In the genomic region with DNA sequence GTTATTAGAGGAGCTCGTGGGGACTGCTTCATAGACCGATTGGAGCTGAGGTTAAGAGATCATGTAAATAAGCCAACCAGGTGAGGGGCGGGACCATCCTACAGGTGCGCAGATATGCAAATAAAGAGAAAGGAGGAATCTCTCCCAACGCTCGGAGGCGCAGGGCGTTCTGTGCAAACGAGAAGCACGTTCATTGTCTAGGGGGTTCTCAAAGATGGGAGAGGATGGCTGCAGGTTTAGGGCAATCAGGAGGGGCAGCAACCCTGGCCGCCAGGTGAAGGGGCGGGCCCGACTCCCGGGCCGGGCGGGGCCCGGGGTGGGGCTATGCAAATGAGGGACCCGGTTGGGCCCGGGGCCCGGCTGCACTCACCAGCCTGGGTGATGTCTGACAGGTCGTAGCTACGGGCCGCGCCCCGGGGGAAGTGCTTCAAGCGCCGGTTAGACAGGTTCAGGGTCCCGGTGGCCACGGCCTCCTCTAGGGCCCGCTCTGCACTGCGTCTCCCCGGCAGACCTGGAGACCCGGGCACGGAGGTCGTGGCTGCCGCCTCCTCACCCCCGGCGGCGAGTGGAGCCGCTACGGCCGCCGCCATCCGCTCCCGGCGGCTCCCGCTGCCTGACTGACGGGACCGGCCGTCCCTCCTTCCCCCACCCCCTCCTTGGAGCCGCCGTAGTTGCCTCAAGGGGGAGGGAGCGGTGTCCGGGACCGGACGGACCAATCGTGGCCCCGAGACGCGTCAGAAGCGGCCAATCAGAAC, we compare ENCODE assay signal across 8 cellular contexts. TPM values are rescaled to one million over a fixed set of nuclear protein-coding genes. Genes with fewer than 3 reads are reported as not detected.
DNase-seq lines count a peak whose midpoint lies in the region; ATAC-seq and TF ChIP-seq lines count a peak whose summit lies in the region.

A gene with protein sequence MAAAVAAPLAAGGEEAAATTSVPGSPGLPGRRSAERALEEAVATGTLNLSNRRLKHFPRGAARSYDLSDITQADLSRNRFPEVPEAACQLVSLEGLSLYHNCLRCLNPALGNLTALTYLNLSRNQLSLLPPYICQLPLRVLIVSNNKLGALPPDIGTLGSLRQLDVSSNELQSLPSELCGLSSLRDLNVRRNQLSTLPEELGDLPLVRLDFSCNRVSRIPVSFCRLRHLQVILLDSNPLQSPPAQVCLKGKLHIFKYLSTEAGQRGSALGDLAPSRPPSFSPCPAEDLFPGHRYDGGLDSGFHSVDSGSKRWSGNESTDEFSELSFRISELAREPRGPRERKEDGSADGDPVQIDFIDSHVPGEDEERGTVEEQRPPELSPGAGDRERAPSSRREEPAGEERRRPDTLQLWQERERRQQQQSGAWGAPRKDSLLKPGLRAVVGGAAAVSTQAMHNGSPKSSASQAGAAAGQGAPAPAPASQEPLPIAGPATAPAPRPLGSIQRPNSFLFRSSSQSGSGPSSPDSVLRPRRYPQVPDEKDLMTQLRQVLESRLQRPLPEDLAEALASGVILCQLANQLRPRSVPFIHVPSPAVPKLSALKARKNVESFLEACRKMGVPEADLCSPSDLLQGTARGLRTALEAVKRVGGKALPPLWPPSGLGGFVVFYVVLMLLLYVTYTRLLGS (minus strand): TSS at position 619 of the 755 bp plus-strand sequence. CDS start 29 bp downstream, at position 590.

- peak within 1 kb of the TSS; percentile 97 to 98 for H3K27ac ChIP-seq in liver (ENCODE audit: low read depth in 1 of 2, low read length in 2 of 2)

- H3K27me3 Mint-ChIP-seq in WTC11 (ENCODE audit: low read depth): peaks cover 23% of the 10 kb centered on the region

- POLR2A ChIA-PET in WTC11 (lab: Charles Lee): interaction anchor here (0.6 to 3.9 kb wide), 28 partner anchors 9 to 305 kb away, joined by 3 to 60 read pairs (median 5); partner anchors contain the start of genes AGFG2, EPHB4, GNB2 and MOSPD3

- under 1% methylated on average over 61 of the region's 61 CpGs for whole genome bisulfite sequencing in liver

- TF ChIP-seq CTCF in WTC11 (IDR thresholded peaks at IDR 0.05) (no peak), choroid plexus epithelial cell (conservative IDR thresholded peaks at IDR 0.05; ENCODE audit: low read depth, low read length) (no peak), liver (IDR thresholded peaks at IDR 0.05; ENCODE audit: low read depth, low read length, missing input control) (no peak)

- peaks cover 41% of the 10 kb centered on the region for H3K4me1 Mint-ChIP-seq in WTC11

- no peaks in the 10 kb centered on the region for H3K9me3 Mint-ChIP-seq in WTC11

- TF ChIP-seq RAD21 in liver (IDR thresholded peaks at IDR 0.05): peak in 1 of 2 donors; percentile 15

- DNase-seq in EL: peak; percentile 45
- peak; percentile 15 for DNase-seq in MG63
- peak; percentile 74 for DNase-seq in WTC11 (ENCODE audit: low spot score)
- DNase-seq in choroid plexus epithelial cell (ENCODE audit: low read depth): peak; percentile 32
- peak; percentile 56 to 85 (median 73) for DNase-seq in stimulated activated naive CD4-positive, alpha-beta T cell (lab: John Stamatoyannopoulos, UW)
- DNase-seq in SIG-M5 treated with dmso at 0.1 percent for 504 hours (lab: John Stamatoyannopoulos, UW; ENCODE audit: unreplicated experiment): no peak

- peak within 1 kb of the TSS; percentile 100 for H3K27ac Mint-ChIP-seq in WTC11

- H3K9me3 ChIP-seq in MG63: no peaks in the 10 kb centered on the region
- H3K9me3 ChIP-seq in liver (ENCODE audit: control insufficient read depth in 4 of 4, low read length in 3 of 4): no peaks in the 10 kb centered on the region

- no peaks in the 10 kb centered on the region for H3K27me3 ChIP-seq in MG63
- H3K27me3 ChIP-seq in liver (ENCODE audit: control insufficient read depth in 4 of 4, insufficient read depth in 4 of 4, low read length in 3 of 4): no peaks in the 10 kb centered on the region

- CTCF ChIA-PET in WTC11 (lab: Charles Lee): interaction anchor here (0.6 to 5.2 kb wide), 42 partner anchors 9 to 380 kb away, joined by 3 to 67 read pairs (median 5); partner anchors contain the start of genes ACTL6B, AGFG2, EPHB4 and MOSPD3

- ATAC-seq in GM21576 (IDR thresholded peaks at IDR 0.05; ENCODE audit: unreplicated experiment) (peak; percentile 23), WTC11 (peak; percentile 12)

- peak within 1 kb of the TSS; percentile 99 for H3K4me3 Mint-ChIP-seq in WTC11

- no peaks in the 10 kb centered on the region for H3K36me3 Mint-ChIP-seq in WTC11

- H3K9ac ChIP-seq in liver (ENCODE audit: low read depth in 1 of 2, low read length in 2 of 2): peak within 1 kb of the TSS; percentile 63 to 76

- H3K36me3 ChIP-seq in MG63 (no peaks in the 10 kb centered on the region), liver (ENCODE audit: control insufficient read depth in 4 of 4, insufficient read depth in 3 of 4, low read depth in 1 of 4, low read length in 3 of 4) (peaks cover 7 to 17% (median 10%) of the 10 kb centered on the region in 4 donors)

- H3K4me1 ChIP-seq in liver (ENCODE audit: control insufficient read depth in 4 of 4, insufficient read depth in 4 of 4, low read length in 3 of 4): peaks cover 2 to 38% (median 23%) of the 10 kb centered on the region in 4 donors

- H3K4me3 ChIP-seq in MG63 (peak within 1 kb of the TSS; percentile 88), choroid plexus epithelial cell (ENCODE audit: low read depth, low read length) (peak within 1 kb of the TSS; percentile 95), liver (ENCODE audit: low read depth in 1 of 3, low read length in 3 of 3) (peak within 1 kb of the TSS; percentile 77 to 94 (median 85))

TF ChIP-seq in WTC11, 78 proteins besides CTCF, POLR2A, EP300 and RAD21 (continues in another document):
- TF ChIP-seq JUN (CRISPR knock-in tag; IDR thresholded peaks at IDR 0.05): peak; percentile 81; the same call in 1 of the 2 replicates
- TF ChIP-seq NR1H2 (CRISPR knock-in tag; IDR thresholded peaks at IDR 0.05): no peak
- TF ChIP-seq OVOL2 (CRISPR knock-in tag; IDR thresholded peaks at IDR 0.05; ENCODE audit: borderline replicate concordance): no peak
- TF ChIP-seq ATF1 (CRISPR knock-in tag; IDR thresholded peaks at IDR 0.05): 0 out of 2 replicates have a peak, but pooled peaks have one; percentile 61
- TF ChIP-seq, protein P1, sequence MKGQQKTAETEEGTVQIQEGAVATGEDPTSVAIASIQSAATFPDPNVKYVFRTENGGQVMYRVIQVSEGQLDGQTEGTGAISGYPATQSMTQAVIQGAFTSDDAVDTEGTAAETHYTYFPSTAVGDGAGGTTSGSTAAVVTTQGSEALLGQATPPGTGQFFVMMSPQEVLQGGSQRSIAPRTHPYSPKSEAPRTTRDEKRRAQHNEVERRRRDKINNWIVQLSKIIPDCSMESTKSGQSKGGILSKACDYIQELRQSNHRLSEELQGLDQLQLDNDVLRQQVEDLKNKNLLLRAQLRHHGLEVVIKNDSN (CRISPR knock-in tag; IDR thresholded peaks at IDR 0.05): peak; percentile 70
- no peak for TF ChIP-seq RORB (CRISPR knock-in tag; IDR thresholded peaks at IDR 0.05)
- peak; percentile 61; the same call in 1 of the 2 replicates for TF ChIP-seq TEAD1 (CRISPR knock-in tag; IDR thresholded peaks at IDR 0.05)
- TF ChIP-seq ZBTB21 (CRISPR knock-in tag; IDR thresholded peaks at IDR 0.05; ENCODE audit: borderline replicate concordance): no peak
- TF ChIP-seq, protein P2, sequence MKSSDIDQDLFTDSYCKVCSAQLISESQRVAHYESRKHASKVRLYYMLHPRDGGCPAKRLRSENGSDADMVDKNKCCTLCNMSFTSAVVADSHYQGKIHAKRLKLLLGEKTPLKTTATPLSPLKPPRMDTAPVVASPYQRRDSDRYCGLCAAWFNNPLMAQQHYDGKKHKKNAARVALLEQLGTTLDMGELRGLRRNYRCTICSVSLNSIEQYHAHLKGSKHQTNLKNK (CRISPR knock-in tag; IDR thresholded peaks at IDR 0.05): peak; percentile 77; the same call in 1 of the 2 replicates
- TF ChIP-seq ELF4 (CRISPR knock-in tag; IDR thresholded peaks at IDR 0.05; ENCODE audit: low read depth): 0 out of 2 replicates have a peak, but pooled peaks have one; percentile 31
- TF ChIP-seq ZNF121 (CRISPR knock-in tag; IDR thresholded peaks at IDR 0.05): peak; percentile 41; the same call in 1 of the 2 replicates
- TF ChIP-seq ETV6 (CRISPR knock-in tag; IDR thresholded peaks at IDR 0.05): peak; percentile 68; the same call in 1 of the 2 replicates

TF ChIP-seq in liver, 16 proteins besides CTCF, POLR2A, EP300 and RAD21 (continues in another document):
- TF ChIP-seq RXRA (IDR thresholded peaks at IDR 0.05): no peak
- TF ChIP-seq FOXA1 (IDR thresholded peaks at IDR 0.05): peak; percentile 27
- TF ChIP-seq, protein P3, sequence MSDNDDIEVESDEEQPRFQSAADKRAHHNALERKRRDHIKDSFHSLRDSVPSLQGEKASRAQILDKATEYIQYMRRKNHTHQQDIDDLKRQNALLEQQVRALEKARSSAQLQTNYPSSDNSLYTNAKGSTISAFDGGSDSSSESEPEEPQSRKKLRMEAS (IDR thresholded peaks at IDR 0.05): no peak
- peak in 1 of 2 donors; percentile 86 for TF ChIP-seq EGR1 (IDR thresholded peaks at IDR 0.05; ENCODE audit: low read depth in 2 of 2)
- peak in 1 of 2 donors; percentile 82 for TF ChIP-seq GABPA (IDR thresholded peaks at IDR 0.05 in 1 of 2, conservative IDR thresholded peaks at IDR 0.05 in 1 of 2)
- TF ChIP-seq TAF1 (conservative IDR thresholded peaks at IDR 0.05): peak; percentile 77

RNA-seq across cellular contexts. Expression of the gene that starts here (rescaled TPM):
- 3.8 and 6.3 TPM in 2 replicates for total RNA-seq in MG63 (2014; rRNA removed; shearing (Covaris generic); ENCODE audit: low replicate concordance)
- 52.0 to 59.6 TPM (median 56.7 TPM) in 3 replicates for total RNA-seq in WTC11 (2021)
- 10 to 100 TPM in 1 of 2 donors, 1 to 10 TPM in 1; 8.2 to 25.8 TPM for total RNA-seq in liver
- 10 to 100 TPM in 1 of 2 donors, 1 to 10 TPM in 1; 9.1 to 16.9 TPM for polyA plus RNA-seq in liver
